In the genomic region with DNA sequence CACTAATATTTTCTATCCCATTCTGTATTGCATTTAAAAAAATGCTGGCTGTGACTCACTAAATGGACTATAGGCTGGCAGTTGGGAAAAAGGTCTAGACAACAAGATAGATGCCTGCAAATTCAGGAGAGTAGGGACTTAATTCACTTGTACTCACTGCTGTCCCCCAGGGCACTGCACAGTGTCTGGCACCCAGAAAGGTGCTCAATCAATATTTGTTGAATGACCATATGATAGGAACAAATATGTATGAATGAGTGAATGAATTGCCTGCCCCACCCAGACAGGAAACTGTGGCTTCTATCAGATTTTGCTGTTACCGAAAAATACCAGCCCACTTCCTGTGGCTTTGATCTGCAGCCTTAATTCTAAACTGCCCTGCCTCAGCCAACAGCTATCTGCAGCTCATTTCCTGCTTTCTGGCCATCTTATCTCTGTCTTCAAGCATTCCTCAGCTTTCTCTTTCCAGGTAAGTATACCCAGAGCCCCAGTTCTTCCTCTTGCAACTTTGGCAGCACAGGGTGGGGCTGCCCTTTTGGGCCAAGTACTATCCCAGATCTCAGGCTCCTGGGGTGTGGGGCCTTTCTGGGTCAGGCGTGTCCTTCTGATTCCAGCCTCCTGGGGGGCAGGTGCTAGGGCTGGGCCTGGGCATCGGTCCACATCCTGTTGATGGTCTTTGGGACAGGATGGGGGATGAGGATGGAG, we compare ENCODE assay signal across 9 cellular contexts. TPM values are rescaled to one million over a fixed set of nuclear protein-coding genes. Genes with fewer than 3 reads are reported as not detected.
DNase-seq lines count a peak whose midpoint lies in the region; ATAC-seq, FAIRE-seq and TF ChIP-seq lines count a peak whose summit lies in the region.
"Had no signal": no experiment of that assay in that cellular context is flagged by ENCODE, and none has a peak within 500 bp of the region (broad histone marks: within the 10 kb centered on the region; RNA-seq: fewer than 3 reads in every experiment).

No MANE protein-coding gene starts in this region.

- no peak for TF ChIP-seq CTCF in epithelial cell of esophagus (IDR thresholded peaks at IDR 0.05; ENCODE audit: insufficient read depth, low read depth, low read length, missing control alignments)

- peak; percentile 67 for FAIRE-seq in GM12892 (lab: Jason Lieb, UNC)

- TF ChIP-seq EP300 in Ishikawa (IDR thresholded peaks at IDR 0.05; ENCODE audit: borderline replicate concordance) = no peak

- no peak for TF ChIP-seq POLR2A in GM12892 (IDR thresholded peaks at IDR 0.05; ENCODE audit: low read depth, low read length)

- TF ChIP-seq RAD21 in Ishikawa (IDR thresholded peaks at IDR 0.05; ENCODE audit: low read depth) = no peak

- DNase-seq in GM12892 (ENCODE audit: insufficient read length) (peak; percentile 55), epithelial cell of esophagus (ENCODE audit: low read depth) (peak; percentile 44), ecto neural progenitor cell (ENCODE audit: low spot score) (no peak), AG08396 (ENCODE audit: low spot score) (no peak)
- peak; percentile 33 to 53 for DNase-seq in stimulated activated CD8-positive, alpha-beta memory T cell treated with anti-CD3 and anti-CD28 coated beads, Interleukin-7, amount 100 ng/mL, for 1 hour (ENCODE audit: low read depth in 2 of 2)
- DNase-seq: heart right ventricle had no signal

- peak; percentile 73 to 85 for ATAC-seq in activated CD4-positive, CD25-positive, alpha-beta regulatory T cell treated with anti-CD3 and anti-CD28 coated beads, Interleukin-2, amount 50 U/mL, for 24 hours
- no peak for ATAC-seq in HG02798 (IDR thresholded peaks at IDR 0.05; ENCODE audit: poor library complexity, unreplicated experiment)

- H3K4me3 ChIP-seq in epithelial cell of esophagus (ENCODE audit: low read length) = no peak overlapping the region

TF ChIP-seq in Ishikawa, 13 proteins besides CTCF, POLR2A, EP300 and RAD21:
- no peak for TF ChIP-seq NFIC (IDR thresholded peaks at IDR 0.05)
- 0 out of 2 replicates have a peak, but pooled peaks have one; percentile 44 for TF ChIP-seq FOXM1 (IDR thresholded peaks at IDR 0.05; ENCODE audit: borderline replicate concordance, low read depth)

RNA-seq across cellular contexts. Expression of a gene that starts 15.3 kb away (rescaled TPM):
- polyA plus RNA-seq in GM12892 (2012; ENCODE audit: missing spikeins) = not detected

RNA-seq across cellular contexts. Expression of a gene that starts 48.5 kb away (rescaled TPM):
- 167 TPM for polyA plus RNA-seq in GM12892 (2012; ENCODE audit: missing spikeins)

Comparison
In these comparisons a context has a peak if more than half of its experiments do, and no peak if none do; other contexts are left out.
1. DNase-seq: peak in GM12892 (single experiment), epithelial cell of esophagus (single experiment) and stimulated activated CD8-positive, alpha-beta memory T cell treated with anti-CD3 and anti-CD28 coated beads, Interleukin-7, amount 100 ng/mL, for 1 hour (2 of 2); none in ecto neural progenitor cell (single experiment) and AG08396 (single experiment).